ENCODE assay signal across 20 cellular contexts in genomic region chr4:137471461-137471860, GRCh38.
"Had no signal": no experiment of that assay in that cellular context is flagged by ENCODE, and none has a peak within 500 bp of the region (broad histone marks: within the 10 kb centered on the region; RNA-seq: fewer than 3 reads in every experiment).

No MANE protein-coding gene starts in this region.

- H3K4me1 Mint-ChIP-seq: activated T-helper 17 cell treated with anti-CD3 and anti-CD28 coated beads, Interleukin-2, amount 50 U/mL, for 72 hours had no signal

- H3K27me3 ChIP-seq: brain microvascular endothelial cell, tibial nerve had no signal

- DNase-seq: activated CD4-positive, alpha-beta T cell treated with anti-CD3 and anti-CD28 coated beads, Interleukin-2, amount 50 U/mL, for 48 hours; activated naive CD4-positive, alpha-beta T cell treated with Interleukin-2 at 50 U/mL for 16 hours; anterior cingulate cortex; brain microvascular endothelial cell; dermis blood vessel endothelial cell; erythroblast; glutamatergic neuron; kidney glomerular epithelial cell; left ventricle myocardium superior; mesendoderm; nucleus accumbens; stimulated activated CD4-positive, alpha-beta T cell treated with anti-CD3 and anti-CD28 coated beads, Interleukin-15, amount 100 ng/mL, for 24 hours; stimulated activated CD4-positive, alpha-beta T cell treated with anti-CD3 and anti-CD28 coated beads, Interleukin-4, amount 100 ng/mL, for 1 hour; stimulated activated naive CD4-positive, alpha-beta T cell; substantia nigra; T-helper 1 cell had no signal

- ATAC-seq: activated T-helper 17 cell treated with anti-CD3 and anti-CD28 coated beads, Interleukin-2, amount 50 U/mL, for 72 hours; left ventricle myocardium superior; natural killer cell treated with Interleukin-12 subunit alpha and Interleukin-12 subunit beta and Interleukin-15 and Interleukin-18, amount 100 ng/mL, for 72 hours had no signal

- H3K9me3 Mint-ChIP-seq: activated T-helper 17 cell treated with anti-CD3 and anti-CD28 coated beads, Interleukin-2, amount 50 U/mL, for 72 hours had no signal

- H3K27me3 Mint-ChIP-seq: activated T-helper 17 cell treated with anti-CD3 and anti-CD28 coated beads, Interleukin-2, amount 50 U/mL, for 72 hours; natural killer cell treated with Interleukin-12 subunit alpha and Interleukin-12 subunit beta and Interleukin-15 and Interleukin-18, amount 100 ng/mL, for 72 hours had no signal

- H3K4me3 Mint-ChIP-seq: activated T-helper 17 cell treated with anti-CD3 and anti-CD28 coated beads, Interleukin-2, amount 50 U/mL, for 72 hours; natural killer cell treated with Interleukin-12 subunit alpha and Interleukin-12 subunit beta and Interleukin-15 and Interleukin-18, amount 100 ng/mL, for 72 hours had no signal

- H3K4me1 ChIP-seq: tibial nerve had no signal

- H3K27ac ChIP-seq: brain microvascular endothelial cell, tibial nerve, VCaP had no signal

- H3K27ac Mint-ChIP-seq: activated T-helper 17 cell treated with anti-CD3 and anti-CD28 coated beads, Interleukin-2, amount 50 U/mL, for 72 hours; natural killer cell treated with Interleukin-12 subunit alpha and Interleukin-12 subunit beta and Interleukin-15 and Interleukin-18, amount 100 ng/mL, for 72 hours had no signal

- H3K4me3 ChIP-seq: tibial nerve had no signal

- H3K36me3 ChIP-seq: brain microvascular endothelial cell, tibial nerve had no signal

- H3K36me3 Mint-ChIP-seq: natural killer cell treated with Interleukin-12 subunit alpha and Interleukin-12 subunit beta and Interleukin-15 and Interleukin-18, amount 100 ng/mL, for 72 hours had no signal
